10 cellular contexts compared by ENCODE assay signal in genomic region chr17:81428121-81428515, GRCh38. TPM values are rescaled to one million over a fixed set of nuclear protein-coding genes. Genes with fewer than 3 reads are reported as not detected.
DNase-seq lines count a peak whose midpoint lies in the region; ATAC-seq, FAIRE-seq and TF ChIP-seq lines count a peak whose summit lies in the region.
"Had no signal": no experiment of that assay in that cellular context is flagged by ENCODE, and none has a peak within 500 bp of the region (broad histone marks: within the 10 kb centered on the region; RNA-seq: fewer than 3 reads in every experiment).

No MANE protein-coding gene starts in this region.

- H3K27ac ChIP-seq in substantia nigra (ENCODE audit: low read depth, low read length, poor library complexity, severe bottlenecking) = peak overlapping the region; percentile 96

- FAIRE-seq in GM12892 (lab: Jason Lieb, UNC) = no peak
- FAIRE-seq: frontal cortex had no signal

- intact Hi-C loops in left cardiac atrium (cut with DNase I) = no loop called here

- ATAC-seq in left cardiac atrium = peak; percentile 16 to 19
- no peak for ATAC-seq in HG03521 (IDR thresholded peaks at IDR 0.05; ENCODE audit: unreplicated experiment)

- peak; percentile 55 to 71 for DNase-seq in NCI-H446 (lab: John Stamatoyannopoulos, UW)
- DNase-seq in NCI-H446 treated with DMSO at 0.1 percent for 48 hours (lab: John Stamatoyannopoulos, UW) = no peak
- DNase-seq in SHP77 treated with DMSO at 0.1 percent for 48 hours (lab: John Stamatoyannopoulos, UW) = peak; percentile 30
- no peak for DNase-seq in left cardiac atrium
- DNase-seq in substantia nigra (lab: John Stamatoyannopoulos, UW) = peak in 45 of 49 donors; percentile 25 to 83 (median 62)
- DNase-seq in GOT3 (lab: John Stamatoyannopoulos, UW) = no peak
- DNase-seq in GM12892 (ENCODE audit: insufficient read length) = no peak
- DNase-seq: NCI-H1436 treated with DMSO at 0.1 percent for 48 hours had no signal

- TF ChIP-seq POLR2A in GM12892 (IDR thresholded peaks at IDR 0.05; ENCODE audit: low read depth, low read length) = no peak

RNA-seq across cellular contexts. Expression of gene BAHCC1, which starts 32.9 kb away (rescaled TPM):
- total RNA-seq in left cardiac atrium = 1 to 10 TPM; 8.3 to 9.9 TPM
- not detected for polyA plus RNA-seq in GM12892 (2012; ENCODE audit: missing spikeins)

Comparison
In these comparisons a context has a peak if more than half of its experiments do, and no peak if none do; other contexts are left out.
1. DNase-seq: peak in NCI-H446 (2 of 2), SHP77 treated with DMSO at 0.1 percent for 48 hours (single experiment) and substantia nigra (45 of 49); none in NCI-H446 treated with DMSO at 0.1 percent for 48 hours (single experiment), left cardiac atrium (single experiment), GOT3 (single experiment) and GM12892 (single experiment).